Comparison of ENCODE assay signal across 22 cellular contexts in the genomic region with DNA sequence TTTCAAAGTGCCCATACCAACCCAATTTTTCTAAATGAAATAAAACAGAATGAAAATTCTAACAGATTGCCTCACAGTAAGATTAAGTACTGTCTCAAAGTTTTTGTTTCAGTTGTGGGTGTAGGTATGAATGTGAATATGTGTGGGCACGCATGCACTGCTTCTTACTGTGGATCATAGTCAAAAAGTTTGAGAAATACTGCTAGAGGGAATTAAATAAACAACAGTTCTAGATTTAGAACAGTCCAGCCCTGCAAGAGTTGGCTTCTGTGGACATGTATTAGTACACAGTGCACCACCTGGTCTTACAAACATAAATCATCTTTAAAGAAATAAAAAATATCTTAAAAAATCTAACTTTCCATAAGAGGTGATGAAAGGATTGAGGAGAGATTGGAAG. TPM values are rescaled to one million over a fixed set of nuclear protein-coding genes. Genes with fewer than 3 reads are reported as not detected.
DNase-seq lines count a peak whose midpoint lies in the region; ATAC-seq and TF ChIP-seq lines count a peak whose summit lies in the region.
"Had no signal": no experiment of that assay in that cellular context is flagged by ENCODE, and none has a peak within 500 bp of the region (broad histone marks: within the 10 kb centered on the region; RNA-seq: fewer than 3 reads in every experiment).

No MANE protein-coding gene starts in this region.

- no peak overlapping the region for H3K27ac ChIP-seq in CD4-positive, alpha-beta T cell (ENCODE audit: low read depth, low read length)
- H3K27ac ChIP-seq: left ventricle myocardium inferior, neutrophil, thyroid gland had no signal

- no peaks in the 10 kb centered on the region for H3K27me3 Mint-ChIP-seq in CD4-positive, alpha-beta T cell
- no peaks in the 10 kb centered on the region for H3K27me3 Mint-ChIP-seq in chondrocyte (ENCODE audit: low read depth)
- no peaks in the 10 kb centered on the region for H3K27me3 Mint-ChIP-seq in natural killer cell treated with Interleukin-12 subunit alpha and Interleukin-12 subunit beta and Interleukin-15 and Interleukin-18, amount 100 ng/mL, for 72 hours
- H3K27me3 Mint-ChIP-seq: activated CD4-positive, alpha-beta memory T cell treated with anti-CD3 and anti-CD28 coated beads, Interleukin-2, amount 10 ng/mL, durations not matched to agents 7 days and 5 days had no signal

- TF ChIP-seq CTCF in CD4-positive, alpha-beta T cell (IDR thresholded peaks at IDR 0.05) = no peak
- TF ChIP-seq CTCF in GM12865 (IDR thresholded peaks at IDR 0.05; ENCODE audit: insufficient read depth, low read depth, low read length, missing control alignments) (no peak), chondrocyte (IDR thresholded peaks at IDR 0.05) (no peak)

- intact Hi-C loops in CD4-positive, alpha-beta T cell (cut with DNase I, micrococcal nuclease) = no loop called here

- H3K27me3 ChIP-seq in CD4-positive, alpha-beta T cell (ENCODE audit: control insufficient read depth, insufficient read depth, low read length) = no peaks in the 10 kb centered on the region
- H3K27me3 ChIP-seq: BE2C, neutrophil, thyroid gland had no signal

- no peak for DNase-seq in CD4-positive, alpha-beta T cell
- DNase-seq in GM12865 (ENCODE audit: low read depth) (peak; percentile 25), chondrocyte (ENCODE audit: low spot score) (no peak), Ammon's horn (ENCODE audit: low spot score) (no peak)
- no peak for DNase-seq in natural killer cell treated with Interleukin-12 subunit alpha and Interleukin-12 subunit beta and Interleukin-15 and Interleukin-18, amount 100 ng/mL, for 72 hours (ENCODE audit: low spot score)
- DNase-seq in effector CD4-positive, alpha-beta T cell = no peak
- DNase-seq in stimulated activated CD4-positive, alpha-beta T cell treated with anti-CD3 and anti-CD28 coated beads, Interleukin-2, amount 100 ng/mL, for 48 hours = no peak
- DNase-seq: activated CD4-positive, alpha-beta memory T cell treated with anti-CD3 and anti-CD28 coated beads, Interleukin-2, amount 10 ng/mL, durations not matched to agents 7 days and 5 days; activated effector memory CD4-positive, alpha-beta T cell treated with anti-CD3 and anti-CD28 coated beads, Interleukin-2, amount 50 U/mL, for 16 hours; aorta; BE2C; central memory CD4-positive, alpha-beta T cell; effector CD8-positive, alpha-beta T cell; left ventricle myocardium inferior; mucosa of descending colon; NCI-H146; NCI-H2171; SIG-M5; stimulated activated CD4-positive, alpha-beta T cell treated with anti-CD3 and anti-CD28 coated beads, Interleukin-12 subunit alpha, Interleukin-12 subunit beta, amount 100 ng/mL, for 4 hours; thyroid gland had no signal

- no peak for ATAC-seq in CD4-positive, alpha-beta T cell (ENCODE audit: poor library complexity)
- ATAC-seq in natural killer cell treated with Interleukin-12 subunit alpha and Interleukin-12 subunit beta and Interleukin-15 and Interleukin-18, amount 100 ng/mL, for 72 hours = peak; percentile 66 to 84
- ATAC-seq: mucosa of descending colon had no signal

- POLR2A ChIA-PET in CD4-positive, alpha-beta T cell (lab: Charles Lee) = no interaction called here

- H3K4me1 Mint-ChIP-seq in CD4-positive, alpha-beta T cell (ENCODE audit: low read depth) = peaks cover 55% of the 10 kb centered on the region
- H3K4me1 Mint-ChIP-seq in chondrocyte (ENCODE audit: low read depth) = peaks cover 22% of the 10 kb centered on the region
- peaks cover 31 to 35% of the 10 kb centered on the region in 2 donors for H3K4me1 Mint-ChIP-seq in natural killer cell treated with Interleukin-12 subunit alpha and Interleukin-12 subunit beta and Interleukin-15 and Interleukin-18, amount 100 ng/mL, for 72 hours (ENCODE audit: low read depth in 2 of 2)

- no peaks in the 10 kb centered on the region for H3K9me3 ChIP-seq in CD4-positive, alpha-beta T cell (ENCODE audit: control insufficient read depth, low read length)
- H3K9me3 ChIP-seq: BE2C, left ventricle myocardium inferior, mucosa of descending colon, neutrophil, thyroid gland had no signal

- peak overlapping the region; percentile 47 for H3K27ac Mint-ChIP-seq in CD4-positive, alpha-beta T cell
- H3K27ac Mint-ChIP-seq in chondrocyte (ENCODE audit: unreplicated experiment) = peak overlapping the region; percentile 13
- H3K27ac Mint-ChIP-seq in natural killer cell treated with Interleukin-12 subunit alpha and Interleukin-12 subunit beta and Interleukin-15 and Interleukin-18, amount 100 ng/mL, for 72 hours = peak overlapping the region; percentile 68 to 79
- H3K27ac Mint-ChIP-seq: activated CD4-positive, alpha-beta memory T cell treated with anti-CD3 and anti-CD28 coated beads, Interleukin-2, amount 10 ng/mL, durations not matched to agents 7 days and 5 days; H9 had no signal

- no peak overlapping the region for H3K4me3 ChIP-seq in GM12865 (ENCODE audit: low read depth, low read length)
- H3K4me3 ChIP-seq: left ventricle myocardium inferior, mucosa of descending colon, thyroid gland had no signal

- H3K36me3 Mint-ChIP-seq in CD4-positive, alpha-beta T cell (ENCODE audit: low read depth) = peaks cover 14% of the 10 kb centered on the region
- H3K36me3 Mint-ChIP-seq in chondrocyte (ENCODE audit: low read depth) = no peaks in the 10 kb centered on the region
- H3K36me3 Mint-ChIP-seq in natural killer cell treated with Interleukin-12 subunit alpha and Interleukin-12 subunit beta and Interleukin-15 and Interleukin-18, amount 100 ng/mL, for 72 hours = no peaks in the 10 kb centered on the region

- CTCF ChIA-PET in CD4-positive, alpha-beta T cell (lab: Charles Lee) = interaction anchor here (1.0 kb wide), 1 partner anchor 15 kb away, joined by 6 read pairs; no protein-coding TSS in a partner anchor

- peak overlapping the region; percentile 34 for H3K4me3 Mint-ChIP-seq in CD4-positive, alpha-beta T cell
- H3K4me3 Mint-ChIP-seq in chondrocyte (ENCODE audit: unreplicated experiment) = no peak overlapping the region
- peak overlapping the region; percentile 74 for H3K4me3 Mint-ChIP-seq in natural killer cell treated with Interleukin-12 subunit alpha and Interleukin-12 subunit beta and Interleukin-15 and Interleukin-18, amount 100 ng/mL, for 72 hours
- H3K4me3 Mint-ChIP-seq: activated CD4-positive, alpha-beta memory T cell treated with anti-CD3 and anti-CD28 coated beads, Interleukin-2, amount 10 ng/mL, durations not matched to agents 7 days and 5 days; H9 had no signal

- no peaks in the 10 kb centered on the region for H3K9me3 Mint-ChIP-seq in CD4-positive, alpha-beta T cell
- H3K9me3 Mint-ChIP-seq in chondrocyte (ENCODE audit: low read depth) = no peaks in the 10 kb centered on the region
- H3K9me3 Mint-ChIP-seq in natural killer cell treated with Interleukin-12 subunit alpha and Interleukin-12 subunit beta and Interleukin-15 and Interleukin-18, amount 100 ng/mL, for 72 hours = no peaks in the 10 kb centered on the region
- H3K9me3 Mint-ChIP-seq: activated CD4-positive, alpha-beta memory T cell treated with anti-CD3 and anti-CD28 coated beads, Interleukin-2, amount 10 ng/mL, durations not matched to agents 7 days and 5 days had no signal

RNA-seq across cellular contexts. Expression of gene ZNF652, which starts 8.4 kb away (rescaled TPM):
- 10 to 100 TPM; 33.7 to 34.9 TPM for total RNA-seq in CD4-positive, alpha-beta T cell
- 45.0 to 59.3 TPM (median 48.0 TPM) in 3 replicates for total RNA-seq in chondrocyte
- 10 to 100 TPM; 20.1 to 22.3 TPM for total RNA-seq in natural killer cell treated with Interleukin-12 subunit alpha and Interleukin-12 subunit beta and Interleukin-15 and Interleukin-18, amount 100 ng/mL, for 72 hours

Comparison
In these comparisons a context has a peak if more than half of its experiments do, and no peak if none do; other contexts are left out.
1. H3K27ac Mint-ChIP-seq: peak in every context shown above with its lines; median percentile 74 in natural killer cell treated with Interleukin-12 subunit alpha and Interleukin-12 subunit beta and Interleukin-15 and Interleukin-18, amount 100 ng/mL, for 72 hours; 47 in CD4-positive, alpha-beta T cell; 13 in chondrocyte.